Comparison of ENCODE assay signal across 8 cellular contexts in genomic region chr17:40113110-40113960, GRCh38. TPM values are rescaled to one million over a fixed set of nuclear protein-coding genes. Genes with fewer than 3 reads are reported as not detected.
DNase-seq lines count a peak whose midpoint lies in the region; ATAC-seq and TF ChIP-seq lines count a peak whose summit lies in the region.

No MANE protein-coding gene starts in this region.

- peaks cover 69% of the 10 kb centered on the region for H3K4me1 Mint-ChIP-seq in Caco-2 (ENCODE audit: low read depth, unreplicated experiment)
- H3K4me1 Mint-ChIP-seq in activated CD8-positive, alpha-beta memory T cell treated with anti-CD3 and anti-CD28 coated beads, Interleukin-2, amount 10 ng/mL, durations not matched to agents 7 days and 5 days: peaks cover 43% of the 10 kb centered on the region

- H3K4me3 ChIP-seq in Caco-2 (ENCODE audit: low read depth, low read length): peak overlapping the region; percentile 42
- peak overlapping the region; percentile 41 for H3K4me3 ChIP-seq in endocrine pancreas (ENCODE audit: control insufficient read depth, insufficient read depth, low read length)

- H3K9me3 ChIP-seq in Caco-2 (no peaks in the 10 kb centered on the region), endocrine pancreas (ENCODE audit: control insufficient read depth, low read length) (no peaks in the 10 kb centered on the region)

- H3K36me3 ChIP-seq in Caco-2 (ENCODE audit: control insufficient read depth, insufficient read depth, low read length) (no peaks in the 10 kb centered on the region; the same call in 1 of the 2 replicates), endocrine pancreas (ENCODE audit: control insufficient read depth, insufficient read depth, low read length) (no peaks in the 10 kb centered on the region)

- DNase-seq in Caco-2 (peak; percentile 96 to 97), HUDEP-2 (lab: John Stamatoyannopoulos, UW; ENCODE audit: unreplicated experiment in 76 of 76) (peak in 74 of 76 experiments; percentile 42 to 97 (median 90)), NOMO-1 treated with DMSO at 0.1 percent for 48 hours (lab: John Stamatoyannopoulos, UW; ENCODE audit: unreplicated experiment) (peak; percentile 98), mesenteric fat pad (ENCODE audit: low spot score) (peak; percentile 92)
- peak; percentile 97 for DNase-seq in activated CD8-positive, alpha-beta memory T cell treated with anti-CD3 and anti-CD28 coated beads, Interleukin-2, amount 10 ng/mL, durations not matched to agents 7 days and 5 days
- DNase-seq in stimulated activated CD8-positive, alpha-beta memory T cell treated with anti-CD3 and anti-CD28 coated beads, Interleukin-15, amount 100 ng/mL, for 1 hour (ENCODE audit: low read depth): peak; percentile 91

- CTCF ChIA-PET in Caco-2 (lab: Charles Lee): interaction anchor here (0.6 to 5.9 kb wide), 36 partner anchors 8 to 420 kb away, joined by 3 to 136 read pairs (median 6); partner anchors contain the start of genes CASC3, CSF3, MED24 and MSL1
- CTCF ChIA-PET in activated CD8-positive, alpha-beta memory T cell treated with anti-CD3 and anti-CD28 coated beads, Interleukin-2, amount 10 ng/mL, durations not matched to agents 7 days and 5 days (lab: Charles Lee): interaction anchor here (0.6 to 8.0 kb wide), 52 partner anchors 11 to 233 kb away, joined by 3 to 164 read pairs (median 5); partner anchors contain the start of genes CASC3, CSF3, MED24 and MSL1

- H3K9me3 Mint-ChIP-seq in Caco-2 (ENCODE audit: unreplicated experiment): no peaks in the 10 kb centered on the region
- H3K9me3 Mint-ChIP-seq in activated CD8-positive, alpha-beta memory T cell treated with anti-CD3 and anti-CD28 coated beads, Interleukin-2, amount 10 ng/mL, durations not matched to agents 7 days and 5 days (ENCODE audit: low read depth): no peaks in the 10 kb centered on the region

- H3K4me1 ChIP-seq in Caco-2: peaks cover 70% of the 10 kb centered on the region
- H3K4me1 ChIP-seq in endocrine pancreas (ENCODE audit: control insufficient read depth, insufficient read depth, low read length): peaks cover 10% of the 10 kb centered on the region

- peak; percentile 87 for ATAC-seq in GM21360 (IDR thresholded peaks at IDR 0.05; ENCODE audit: unreplicated experiment)
- ATAC-seq in activated CD8-positive, alpha-beta memory T cell treated with anti-CD3 and anti-CD28 coated beads, Interleukin-2, amount 10 ng/mL, durations not matched to agents 7 days and 5 days: peak; percentile 91

- peak overlapping the region; percentile 62 for H3K9ac ChIP-seq in endocrine pancreas (ENCODE audit: control insufficient read depth, insufficient read depth, low read length)

- H3K27ac Mint-ChIP-seq in Caco-2 (ENCODE audit: unreplicated experiment): peak overlapping the region; percentile 94
- peak overlapping the region; percentile 81 for H3K27ac Mint-ChIP-seq in activated CD8-positive, alpha-beta memory T cell treated with anti-CD3 and anti-CD28 coated beads, Interleukin-2, amount 10 ng/mL, durations not matched to agents 7 days and 5 days

- peaks cover 35% of the 10 kb centered on the region for H3K36me3 Mint-ChIP-seq in Caco-2 (ENCODE audit: insufficient read depth, unreplicated experiment)
- no peaks in the 10 kb centered on the region for H3K36me3 Mint-ChIP-seq in activated CD8-positive, alpha-beta memory T cell treated with anti-CD3 and anti-CD28 coated beads, Interleukin-2, amount 10 ng/mL, durations not matched to agents 7 days and 5 days

- intact Hi-C loops in Caco-2 (cut with micrococcal nuclease; ENCODE audit: unreplicated experiment): loop anchor here (1.0 to 2.0 kb wide), 5 partner anchors 8 to 177 kb away; partner anchors contain the start of genes CASC3, MSL1 and RAPGEFL1

- TF ChIP-seq CTCF in Caco-2 (IDR thresholded peaks at IDR 0.05; ENCODE audit: insufficient read depth in 1 of 2, low read depth in 1 of 2, low read length in 1 of 2, severe bottlenecking in 1 of 2, unreplicated experiment in 1 of 2): peak; percentile 80 to 90

- POLR2A ChIA-PET in Caco-2 (lab: Charles Lee): interaction anchor here (0.5 to 5.2 kb wide), 17 partner anchors 10 to 662 kb away, joined by 3 to 166 read pairs (median 4); partner anchors contain the start of genes CASC3, CDC6, MED1 and MED24

- BruUV-seq in Caco-2 (replicated peaks; lab: Mats Ljungman, UMichigan): TSS peak; percentile 92

- no peaks in the 10 kb centered on the region for H3K27me3 Mint-ChIP-seq in Caco-2 (ENCODE audit: insufficient read depth, unreplicated experiment)
- H3K27me3 Mint-ChIP-seq in activated CD8-positive, alpha-beta memory T cell treated with anti-CD3 and anti-CD28 coated beads, Interleukin-2, amount 10 ng/mL, durations not matched to agents 7 days and 5 days: no peaks in the 10 kb centered on the region

- H3K27me3 ChIP-seq in Caco-2 (replicated peaks; ENCODE audit: control insufficient read depth, insufficient read depth, low read length): no peaks in the 10 kb centered on the region
- H3K27me3 ChIP-seq in endocrine pancreas (ENCODE audit: control insufficient read depth, insufficient read depth, low read length): no peaks in the 10 kb centered on the region

- H3K4me3 Mint-ChIP-seq in Caco-2 (ENCODE audit: unreplicated experiment): peak overlapping the region; percentile 83
- H3K4me3 Mint-ChIP-seq in activated CD8-positive, alpha-beta memory T cell treated with anti-CD3 and anti-CD28 coated beads, Interleukin-2, amount 10 ng/mL, durations not matched to agents 7 days and 5 days: peak overlapping the region; percentile 81

RNA-seq across cellular contexts. Expression of gene MSL1, which starts 8.4 kb away (rescaled TPM):
- total RNA-seq in Caco-2 (2022) (82.6 and 86.9 TPM in 2 replicates), mesenteric fat pad (77.0 TPM)
- total RNA-seq in activated CD8-positive, alpha-beta memory T cell treated with anti-CD3 and anti-CD28 coated beads, Interleukin-2, amount 10 ng/mL, durations not matched to agents 7 days and 5 days: 10 to 100 TPM; 91.4 to 94.7 TPM

RNA-seq across cellular contexts. Expression of gene NR1D1, which starts 12.9 kb away (rescaled TPM):
- total RNA-seq in Caco-2 (2022) (8.9 and 11.3 TPM in 2 replicates), mesenteric fat pad (15.5 TPM)
- 1 to 10 TPM; 3.3 to 4.8 TPM for total RNA-seq in activated CD8-positive, alpha-beta memory T cell treated with anti-CD3 and anti-CD28 coated beads, Interleukin-2, amount 10 ng/mL, durations not matched to agents 7 days and 5 days

RNA-seq across cellular contexts. Expression of gene CASC3, which starts 27.0 kb away (rescaled TPM):
- total RNA-seq in Caco-2 (2022) (102 and 110 TPM in 2 replicates), mesenteric fat pad (84.4 TPM)
- 10 to 100 TPM; 89.8 to 90.5 TPM for total RNA-seq in activated CD8-positive, alpha-beta memory T cell treated with anti-CD3 and anti-CD28 coated beads, Interleukin-2, amount 10 ng/mL, durations not matched to agents 7 days and 5 days

RNA-seq across cellular contexts. Expression of gene THRA, which starts 50.6 kb away (rescaled TPM):
- total RNA-seq in Caco-2 (2022): 27.3 and 29.3 TPM in 2 replicates
- 1 to 10 TPM; 5.9 to 8.3 TPM for total RNA-seq in activated CD8-positive, alpha-beta memory T cell treated with anti-CD3 and anti-CD28 coated beads, Interleukin-2, amount 10 ng/mL, durations not matched to agents 7 days and 5 days
- 74.7 TPM for total RNA-seq in mesenteric fat pad

RNA-seq across cellular contexts. Expression of gene MED24, which starts 59.1 kb away (rescaled TPM):
- 119 and 122 TPM in 2 replicates for total RNA-seq in Caco-2 (2022)
- total RNA-seq in activated CD8-positive, alpha-beta memory T cell treated with anti-CD3 and anti-CD28 coated beads, Interleukin-2, amount 10 ng/mL, durations not matched to agents 7 days and 5 days: 100 to 1,000 TPM in 1 of 2 experiments, 10 to 100 TPM in 1; 98.0 to 107 TPM
- 72.2 TPM for total RNA-seq in mesenteric fat pad

Comparison
In these comparisons a context has a peak if more than half of its experiments do, and no peak if none do; other contexts are left out.
1. Peak in every context shown above with its lines: DNase-seq, ATAC-seq and H3K4me3 ChIP-seq.